Comparison of ENCODE assay signal across 19 cellular contexts in genomic region chr15:84909029-84909428, GRCh38. TPM values are rescaled to one million over a fixed set of nuclear protein-coding genes. Genes with fewer than 3 reads are reported as not detected.
DNase-seq lines count a peak whose midpoint lies in the region; ATAC-seq and TF ChIP-seq lines count a peak whose summit lies in the region.
"Had no signal": no experiment of that assay in that cellular context is flagged by ENCODE, and none has a peak within 500 bp of the region (broad histone marks: within the 10 kb centered on the region; RNA-seq: fewer than 3 reads in every experiment).

No MANE protein-coding gene starts in this region.

- peaks cover 6 to 17% of the 10 kb centered on the region in 2 donors for H3K4me1 ChIP-seq in uterus

- TF ChIP-seq POLR2A in uterus (IDR thresholded peaks at IDR 0.05): no peak

- peaks cover 7% of the 10 kb centered on the region for H3K4me1 Mint-ChIP-seq in activated T-helper 17 cell treated with anti-CD3 and anti-CD28 coated beads, Interleukin-2, amount 50 U/mL, for 72 hours
- peaks cover 12% of the 10 kb centered on the region for H3K4me1 Mint-ChIP-seq in neural crest cell
- no peaks in the 10 kb centered on the region for H3K4me1 Mint-ChIP-seq in immature natural killer cell
- H3K4me1 Mint-ChIP-seq: CD14-positive monocyte had no signal

- H3K36me3 Mint-ChIP-seq in activated T-helper 17 cell treated with anti-CD3 and anti-CD28 coated beads, Interleukin-2, amount 50 U/mL, for 72 hours (ENCODE audit: low read depth): no peaks in the 10 kb centered on the region
- no peaks in the 10 kb centered on the region for H3K36me3 Mint-ChIP-seq in neural crest cell (ENCODE audit: low read depth)
- H3K36me3 Mint-ChIP-seq in activated naive CD4-positive, alpha-beta T cell treated with anti-CD3 and anti-CD28 coated beads, Interleukin-2, amount 50 U/mL, for 72 hours: no peaks in the 10 kb centered on the region
- no peaks in the 10 kb centered on the region for H3K36me3 Mint-ChIP-seq in immature natural killer cell
- H3K36me3 Mint-ChIP-seq: CD14-positive monocyte had no signal

- H3K9me3 ChIP-seq in uterus: no peaks in the 10 kb centered on the region

- H3K27ac ChIP-seq in uterus: peak overlapping the region; percentile 86 to 95
- H3K27ac ChIP-seq: 22Rv1, GM23248 had no signal

- H3K27me3 Mint-ChIP-seq in activated T-helper 17 cell treated with anti-CD3 and anti-CD28 coated beads, Interleukin-2, amount 50 U/mL, for 72 hours: no peaks in the 10 kb centered on the region
- H3K27me3 Mint-ChIP-seq in neural crest cell (ENCODE audit: low read depth) (no peaks in the 10 kb centered on the region), immature natural killer cell (ENCODE audit: low read depth in 3 of 3) (peaks cover 1 to 2% (median 2%) of the 10 kb centered on the region in 3 donors)

- H3K27me3 ChIP-seq in uterus: no peaks in the 10 kb centered on the region

- no peaks in the 10 kb centered on the region for H3K36me3 ChIP-seq in uterus

- H3K9me3 Mint-ChIP-seq in activated T-helper 17 cell treated with anti-CD3 and anti-CD28 coated beads, Interleukin-2, amount 50 U/mL, for 72 hours: no peaks in the 10 kb centered on the region
- no peaks in the 10 kb centered on the region for H3K9me3 Mint-ChIP-seq in neural crest cell
- H3K9me3 Mint-ChIP-seq in activated naive CD4-positive, alpha-beta T cell treated with anti-CD3 and anti-CD28 coated beads, Interleukin-2, amount 50 U/mL, for 72 hours: no peaks in the 10 kb centered on the region
- no peaks in the 10 kb centered on the region for H3K9me3 Mint-ChIP-seq in immature natural killer cell

- TF ChIP-seq CTCF in neural crest cell (conservative IDR thresholded peaks at IDR 0.05) (no peak), uterus (IDR thresholded peaks at IDR 0.05) (no peak)

- peak overlapping the region; percentile 25 for H3K27ac Mint-ChIP-seq in activated T-helper 17 cell treated with anti-CD3 and anti-CD28 coated beads, Interleukin-2, amount 50 U/mL, for 72 hours
- peak overlapping the region; percentile 46 for H3K27ac Mint-ChIP-seq in neural crest cell (ENCODE audit: unreplicated experiment)
- peak overlapping the region in 1 of 2 donors; percentile 85 for H3K27ac Mint-ChIP-seq in activated naive CD4-positive, alpha-beta T cell treated with anti-CD3 and anti-CD28 coated beads, Interleukin-2, amount 50 U/mL, for 72 hours
- H3K27ac Mint-ChIP-seq in immature natural killer cell: no peak overlapping the region
- H3K27ac Mint-ChIP-seq: CD14-positive monocyte had no signal

- no peak for ATAC-seq in activated T-helper 17 cell treated with anti-CD3 and anti-CD28 coated beads, Interleukin-2, amount 50 U/mL, for 72 hours (replicated peaks)
- ATAC-seq in activated naive CD4-positive, alpha-beta T cell treated with anti-CD3 and anti-CD28 coated beads, Interleukin-2, amount 50 U/mL, for 72 hours: no peak
- no peak for ATAC-seq in HG03378 (IDR thresholded peaks at IDR 0.05; ENCODE audit: unreplicated experiment)

- DNase-seq in DMS53 (lab: John Stamatoyannopoulos, UW) (peak; percentile 30), DMS53 treated with DMSO at 0.1 percent for 48 hours (lab: John Stamatoyannopoulos, UW; ENCODE audit: unreplicated experiment) (no peak), neural crest cell (ENCODE audit: low read depth, low spot score) (no peak), uterus (no peak), immature natural killer cell (no peak)
- DNase-seq in activated naive CD4-positive, alpha-beta T cell treated with anti-CD3 and anti-CD28 coated beads, Interleukin-2, amount 50 U/mL, for 72 hours (ENCODE audit: low spot score in 2 of 2): no peak
- DNase-seq: GF-D8, GM23248, KG1, NCI-H1694 treated with DMSO at 0.1 percent for 48 hours, NCI-H510A treated with DMSO at 0.1 percent for 48 hours, NCI-H774, OCI-M1, SHP77 treated with DMSO at 0.1 percent for 48 hours had no signal

- intact Hi-C loops in uterus (cut with DNase I; ENCODE audit: low total_unique reads): no loop called here

- no peak overlapping the region for H3K4me3 ChIP-seq in uterus
- H3K4me3 ChIP-seq: GM23248 had no signal

- H3K4me3 Mint-ChIP-seq in activated T-helper 17 cell treated with anti-CD3 and anti-CD28 coated beads, Interleukin-2, amount 50 U/mL, for 72 hours: no peak overlapping the region
- H3K4me3 Mint-ChIP-seq in neural crest cell (no peak overlapping the region), immature natural killer cell (no peak overlapping the region)
- H3K4me3 Mint-ChIP-seq: CD14-positive monocyte had no signal

RNA-seq across cellular contexts. Expression of gene SLC28A1, which starts 24.6 kb away (rescaled TPM):
- total RNA-seq in activated T-helper 17 cell treated with anti-CD3 and anti-CD28 coated beads, Interleukin-2, amount 50 U/mL, for 72 hours: not detected
- total RNA-seq in neural crest cell (not detected in 2 replicates), uterus (under 1 TPM in 2 of 4 donors, not detected in 2; 0.21 to 0.43 TPM)
- total RNA-seq in activated naive CD4-positive, alpha-beta T cell treated with anti-CD3 and anti-CD28 coated beads, Interleukin-2, amount 50 U/mL, for 72 hours: under 1 TPM in 1 of 2 donors, not detected in 1; 0.30 TPM
- polyA plus RNA-seq in immature natural killer cell: not detected
- total RNA-seq: GM23248 had no signal
- polyA plus RNA-seq: AG04450, CD14-positive monocyte, GM23248 had no signal

Comparison
In these comparisons a context has a peak if more than half of its experiments do, and no peak if none do; other contexts are left out.
1. H3K27ac Mint-ChIP-seq: peak in activated T-helper 17 cell treated with anti-CD3 and anti-CD28 coated beads, Interleukin-2, amount 50 U/mL, for 72 hours (single experiment) and neural crest cell (single experiment); none in immature natural killer cell (0 of 6).